In the genomic region with DNA sequence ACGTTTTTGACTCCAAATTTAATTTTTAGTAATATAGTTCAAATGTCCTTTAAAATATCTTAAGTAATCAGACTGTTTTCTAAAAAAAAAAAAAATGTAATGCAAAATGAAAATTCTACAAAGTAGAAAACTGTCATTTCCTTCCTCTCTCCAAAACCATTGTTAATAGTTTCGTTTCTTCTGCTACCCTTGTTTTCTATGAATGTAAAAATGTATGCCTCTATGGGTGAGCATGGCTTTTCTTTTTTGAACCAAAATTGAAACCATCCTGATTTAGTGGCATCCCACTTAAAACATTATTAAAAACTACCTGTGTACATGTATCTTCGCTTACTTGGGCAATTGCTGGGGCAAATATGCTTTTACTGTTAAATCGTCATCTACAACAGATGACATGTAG, we compare ENCODE assay signal across 1 cellular context.
TF ChIP-seq lines count a peak whose summit lies in the region.

No MANE protein-coding gene starts in this region.

TF ChIP-seq in SK-N-SH, 30 proteins besides CTCF, POLR2A, EP300 and RAD21 (continued from another document):
- TF ChIP-seq, protein P1, sequence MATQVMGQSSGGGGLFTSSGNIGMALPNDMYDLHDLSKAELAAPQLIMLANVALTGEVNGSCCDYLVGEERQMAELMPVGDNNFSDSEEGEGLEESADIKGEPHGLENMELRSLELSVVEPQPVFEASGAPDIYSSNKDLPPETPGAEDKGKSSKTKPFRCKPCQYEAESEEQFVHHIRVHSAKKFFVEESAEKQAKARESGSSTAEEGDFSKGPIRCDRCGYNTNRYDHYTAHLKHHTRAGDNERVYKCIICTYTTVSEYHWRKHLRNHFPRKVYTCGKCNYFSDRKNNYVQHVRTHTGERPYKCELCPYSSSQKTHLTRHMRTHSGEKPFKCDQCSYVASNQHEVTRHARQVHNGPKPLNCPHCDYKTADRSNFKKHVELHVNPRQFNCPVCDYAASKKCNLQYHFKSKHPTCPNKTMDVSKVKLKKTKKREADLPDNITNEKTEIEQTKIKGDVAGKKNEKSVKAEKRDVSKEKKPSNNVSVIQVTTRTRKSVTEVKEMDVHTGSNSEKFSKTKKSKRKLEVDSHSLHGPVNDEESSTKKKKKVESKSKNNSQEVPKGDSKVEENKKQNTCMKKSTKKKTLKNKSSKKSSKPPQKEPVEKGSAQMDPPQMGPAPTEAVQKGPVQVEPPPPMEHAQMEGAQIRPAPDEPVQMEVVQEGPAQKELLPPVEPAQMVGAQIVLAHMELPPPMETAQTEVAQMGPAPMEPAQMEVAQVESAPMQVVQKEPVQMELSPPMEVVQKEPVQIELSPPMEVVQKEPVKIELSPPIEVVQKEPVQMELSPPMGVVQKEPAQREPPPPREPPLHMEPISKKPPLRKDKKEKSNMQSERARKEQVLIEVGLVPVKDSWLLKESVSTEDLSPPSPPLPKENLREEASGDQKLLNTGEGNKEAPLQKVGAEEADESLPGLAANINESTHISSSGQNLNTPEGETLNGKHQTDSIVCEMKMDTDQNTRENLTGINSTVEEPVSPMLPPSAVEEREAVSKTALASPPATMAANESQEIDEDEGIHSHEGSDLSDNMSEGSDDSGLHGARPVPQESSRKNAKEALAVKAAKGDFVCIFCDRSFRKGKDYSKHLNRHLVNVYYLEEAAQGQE (IDR thresholded peaks at IDR 0.05; ENCODE audit: low read depth, low read length), result no peak
- TF ChIP-seq CHD2 (IDR thresholded peaks at IDR 0.05; ENCODE audit: low read length, partially characterized antibody), result no peak
